Comparison of ENCODE assay signal across 9 cellular contexts in genomic region chr14:54446201-54446693, GRCh38. TPM values are rescaled to one million over a fixed set of nuclear protein-coding genes. Genes with fewer than 3 reads are reported as not detected.
DNase-seq lines count a peak whose midpoint lies in the region; ATAC-seq and TF ChIP-seq lines count a peak whose summit lies in the region.
"Had no signal": no experiment of that assay in that cellular context is flagged by ENCODE, and none has a peak within 500 bp of the region (broad histone marks: within the 10 kb centered on the region; RNA-seq: fewer than 3 reads in every experiment).

No MANE protein-coding gene starts in this region.

- no peak overlapping the region for H2BK120ac ChIP-seq in mesenchymal stem cell (ENCODE audit: low read depth, low read length)

- DNase-seq in CD14-positive monocyte (ENCODE audit: low spot score) (no peak), NCI-H128 (lab: John Stamatoyannopoulos, UW; ENCODE audit: unreplicated experiment) (peak; percentile 63), adipocyte (ENCODE audit: low read depth) (peak; percentile 32), mesenchymal stem cell (no peak), NCI-H82 (lab: John Stamatoyannopoulos, UW) (no peak), SW 1271 (lab: John Stamatoyannopoulos, UW) (no peak), SJCRH30 (no peak)
- DNase-seq: CD4-positive, alpha-beta memory T cell had no signal

- peak overlapping the region; percentile 91 to 98 (median 97) for H3K27ac Mint-ChIP-seq in CD14-positive monocyte
- H3K27ac Mint-ChIP-seq: CD4-positive, alpha-beta memory T cell had no signal

- H4K91ac ChIP-seq in mesenchymal stem cell (ENCODE audit: low read length), result no peak overlapping the region

- H3K79me1 ChIP-seq in mesenchymal stem cell (replicated peaks; ENCODE audit: low read length, poor library complexity, severe bottlenecking), result no peaks in the 10 kb centered on the region

- 75% methylated on average over 4 of the region's 5 CpGs for WGBS in mesenchymal stem cell

- no peak overlapping the region for H3K23ac ChIP-seq in mesenchymal stem cell (ENCODE audit: low read length in 2 of 2)

- H3K4me2 ChIP-seq in mesenchymal stem cell (ENCODE audit: low read length, poor library complexity, severe bottlenecking), result no peak overlapping the region

- H3K27me3 ChIP-seq in adipocyte (replicated peaks; ENCODE audit: control insufficient read depth, insufficient read depth, low read length) (no peaks in the 10 kb centered on the region), mesenchymal stem cell (ENCODE audit: control insufficient read depth in 1 of 2, insufficient read depth in 1 of 2, low read length in 2 of 2) (peaks cover 0 to 3% of the 10 kb centered on the region in 2 experiments), SJCRH30 (no peaks in the 10 kb centered on the region)

- H3K4me1 Mint-ChIP-seq in CD14-positive monocyte, result peaks cover 58% of the 10 kb centered on the region

- no peak overlapping the region for H4K8ac ChIP-seq in mesenchymal stem cell (ENCODE audit: low read length)

- no peak overlapping the region for H2AK5ac ChIP-seq in mesenchymal stem cell (ENCODE audit: low read length, severe bottlenecking)

- H3K4ac ChIP-seq in mesenchymal stem cell (ENCODE audit: low read depth in 1 of 2, low read length in 2 of 2), result no peak overlapping the region

- H3K36me3 ChIP-seq in adipocyte (ENCODE audit: control insufficient read depth, insufficient read depth, low read length, severe bottlenecking) (no peaks in the 10 kb centered on the region), mesenchymal stem cell (ENCODE audit: control insufficient read depth in 1 of 2, insufficient read depth in 2 of 2, low read depth in 1 of 2, low read length in 2 of 2) (no peaks in the 10 kb centered on the region), SJCRH30 (no peaks in the 10 kb centered on the region)

- no peak overlapping the region for H3K18ac ChIP-seq in mesenchymal stem cell (ENCODE audit: low read depth in 1 of 2, low read length in 2 of 2)

- no peak overlapping the region for H2AFZ ChIP-seq in mesenchymal stem cell (ENCODE audit: low read depth, low read length)

- H3K4me3 ChIP-seq in adipocyte (ENCODE audit: low read length) (no peak overlapping the region), mesenchymal stem cell (ENCODE audit: insufficient read depth in 1 of 2, low read depth in 1 of 2, low read length in 2 of 2) (no peak overlapping the region), SJCRH30 (no peak overlapping the region)

- no peaks in the 10 kb centered on the region for H3K9me3 Mint-ChIP-seq in CD14-positive monocyte

- no peak overlapping the region for H3K14ac ChIP-seq in mesenchymal stem cell (ENCODE audit: low read length in 2 of 2)

- ATAC-seq in GM21786 (IDR thresholded peaks at IDR 0.05; ENCODE audit: unreplicated experiment), result no peak

- TF ChIP-seq CTCF in CD14-positive monocyte (IDR thresholded peaks at IDR 0.05), result no peak

- intact Hi-C loops in CD14-positive monocyte (cut with micrococcal nuclease), result loop anchor here in 1 of 2 donors (5.0 kb wide), 1 partner anchor 41 kb away; the partner anchor contains the start of gene GMFB

- no peak overlapping the region for H2BK5ac ChIP-seq in mesenchymal stem cell (ENCODE audit: low read depth, low read length, poor library complexity, severe bottlenecking)

- no peaks in the 10 kb centered on the region for H3K36me3 Mint-ChIP-seq in CD14-positive monocyte

- H3K27ac ChIP-seq in mesenchymal stem cell (ENCODE audit: low read length, poor library complexity, severe bottlenecking), result no peak overlapping the region
- H3K27ac ChIP-seq in SJCRH30, result no peak overlapping the region

- peak overlapping the region in 1 of 2 donors; percentile 44 for H3K4me3 Mint-ChIP-seq in CD14-positive monocyte
- H3K4me3 Mint-ChIP-seq: CD4-positive, alpha-beta memory T cell had no signal

- H2BK15ac ChIP-seq in mesenchymal stem cell (ENCODE audit: low read depth, poor library complexity, severe bottlenecking), result peak overlapping the region; percentile 60

- H3K9ac ChIP-seq in adipocyte (ENCODE audit: low read length), result no peak overlapping the region
- H3K9ac ChIP-seq in mesenchymal stem cell (ENCODE audit: low read length), result no peak overlapping the region

- H3K9me3 ChIP-seq in adipocyte (ENCODE audit: control insufficient read depth, low read length), result no peaks in the 10 kb centered on the region
- H3K9me3 ChIP-seq in mesenchymal stem cell (ENCODE audit: control insufficient read depth, low read length), result no peaks in the 10 kb centered on the region
- no peaks in the 10 kb centered on the region for H3K9me3 ChIP-seq in SJCRH30 (replicated peaks)

- peak overlapping the region in 1 of 2 experiments; percentile 27 for H2BK12ac ChIP-seq in mesenchymal stem cell (ENCODE audit: low read length in 2 of 2)

- peaks cover 0 to 2% (median 0%) of the 10 kb centered on the region in 3 donors for H3K27me3 Mint-ChIP-seq in CD14-positive monocyte (ENCODE audit: low read depth in 3 of 3)

- peaks cover 41% of the 10 kb centered on the region for H3K4me1 ChIP-seq in adipocyte (ENCODE audit: control insufficient read depth, insufficient read depth, low read length)
- peaks cover 2% of the 10 kb centered on the region for H3K4me1 ChIP-seq in mesenchymal stem cell (ENCODE audit: control insufficient read depth, insufficient read depth, low read depth, low read length)
- 0 out of 2 replicates have a peak, but pooled peaks cover 3% of the 10 kb centered on the region for H3K4me1 ChIP-seq in SJCRH30

RNA-seq across cellular contexts. Expression of gene CNIH1, which starts 5.1 kb away (rescaled TPM):
- polyA plus RNA-seq in CD14-positive monocyte, result 100 to 1,000 TPM; 138 to 162 TPM
- polyA plus RNA-seq in mesenchymal stem cell (2013, experiment 1 of 2), result 195 TPM
- polyA plus RNA-seq in mesenchymal stem cell (2013, experiment 2 of 2), result 199 TPM
- 173 and 179 TPM in 2 replicates for total RNA-seq in SJCRH30 (2014; rRNA removed; shearing (Covaris generic))

RNA-seq across cellular contexts. Expression of gene GMFB, which starts 42.5 kb away (rescaled TPM):
- 10 to 100 TPM; 26.1 to 41.1 TPM for polyA plus RNA-seq in CD14-positive monocyte
- 44.1 TPM for polyA plus RNA-seq in mesenchymal stem cell (2013, experiment 1 of 2)
- 45.1 TPM for polyA plus RNA-seq in mesenchymal stem cell (2013, experiment 2 of 2)
- total RNA-seq in SJCRH30 (2014; rRNA removed; shearing (Covaris generic)), result 68.5 and 74.3 TPM in 2 replicates

RNA-seq across cellular contexts. Expression of gene CDKN3, which starts 49.4 kb away (rescaled TPM):
- polyA plus RNA-seq in CD14-positive monocyte, result 1 to 10 TPM in 1 of 2 donors, under 1 TPM in 1; 0.65 to 1.8 TPM
- polyA plus RNA-seq in mesenchymal stem cell (2013, experiment 1 of 2), result 12.2 TPM
- polyA plus RNA-seq in mesenchymal stem cell (2013, experiment 2 of 2), result 14.2 TPM
- 33.4 and 47.3 TPM in 2 replicates for total RNA-seq in SJCRH30 (2014; rRNA removed; shearing (Covaris generic))

Comparison
In these comparisons a context has a peak if more than half of its experiments do, and no peak if none do; other contexts are left out.
1. DNase-seq: peak in NCI-H128 (single experiment) and adipocyte (single experiment); none in CD14-positive monocyte (single experiment), mesenchymal stem cell (single experiment), NCI-H82 (single experiment), SW 1271 (0 of 2) and SJCRH30 (0 of 2).